Comparison of ENCODE assay signal across 1 cellular context in the genomic region with DNA sequence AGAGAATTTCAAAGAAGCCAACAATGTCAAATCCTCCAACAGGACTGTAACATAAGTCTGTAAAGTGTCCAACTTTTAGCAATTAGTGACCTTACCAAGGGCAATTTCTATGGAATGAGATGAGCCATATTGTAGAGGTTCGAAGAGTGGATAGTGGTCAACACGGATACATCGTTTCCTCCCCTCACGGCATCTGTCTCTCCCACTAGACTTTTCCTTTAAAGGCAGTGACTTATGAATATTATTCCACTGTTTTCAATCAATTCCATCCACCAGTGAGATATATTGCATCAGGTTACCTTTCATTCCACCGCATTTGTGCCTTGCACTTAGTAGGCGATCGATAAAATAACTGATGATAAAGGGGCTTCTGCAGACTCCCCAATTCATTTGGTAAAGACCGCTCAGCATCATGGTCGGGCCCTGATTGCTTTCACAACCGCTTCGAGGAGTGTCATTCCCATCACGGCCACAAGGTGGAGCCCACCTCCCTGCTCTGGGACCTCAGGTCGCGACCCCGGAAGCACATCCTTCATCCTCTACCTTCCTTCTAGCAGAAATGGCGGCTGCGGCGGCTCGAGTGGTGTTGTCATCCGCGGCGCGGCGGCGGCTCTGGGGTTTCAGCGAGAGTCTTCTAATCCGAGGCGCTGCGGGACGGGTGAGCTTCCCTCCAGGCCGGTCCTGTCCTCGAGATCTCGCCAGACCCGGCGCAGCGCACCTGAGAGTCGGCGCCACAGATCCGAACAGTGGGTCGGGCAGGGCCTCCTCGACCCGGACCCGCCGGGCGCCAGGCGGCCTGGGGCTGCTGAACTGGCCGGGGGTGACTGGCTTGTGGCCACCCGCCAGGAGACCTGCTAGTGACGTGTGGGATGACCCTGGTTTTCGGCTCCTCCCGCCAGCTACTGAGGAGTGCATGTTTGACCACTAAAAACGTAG.
TF ChIP-seq lines count a peak whose summit lies in the region.

A gene with protein sequence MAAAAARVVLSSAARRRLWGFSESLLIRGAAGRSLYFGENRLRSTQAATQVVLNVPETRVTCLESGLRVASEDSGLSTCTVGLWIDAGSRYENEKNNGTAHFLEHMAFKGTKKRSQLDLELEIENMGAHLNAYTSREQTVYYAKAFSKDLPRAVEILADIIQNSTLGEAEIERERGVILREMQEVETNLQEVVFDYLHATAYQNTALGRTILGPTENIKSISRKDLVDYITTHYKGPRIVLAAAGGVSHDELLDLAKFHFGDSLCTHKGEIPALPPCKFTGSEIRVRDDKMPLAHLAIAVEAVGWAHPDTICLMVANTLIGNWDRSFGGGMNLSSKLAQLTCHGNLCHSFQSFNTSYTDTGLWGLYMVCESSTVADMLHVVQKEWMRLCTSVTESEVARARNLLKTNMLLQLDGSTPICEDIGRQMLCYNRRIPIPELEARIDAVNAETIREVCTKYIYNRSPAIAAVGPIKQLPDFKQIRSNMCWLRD (plus strand): TSS at position 535 of the 936 bp plus-strand sequence. CDS start 25 bp downstream, at position 560.

TF ChIP-seq in K562, 482 proteins besides CTCF, POLR2A, EP300 and RAD21 (continued from another document and continues in another):
- TF ChIP-seq ZNF551 (CRISPR knock-in tag; IDR thresholded peaks at IDR 0.05) (no peak), KHSRP (IDR thresholded peaks at IDR 0.05) (no peak), ZNF830 (CRISPR knock-in tag; IDR thresholded peaks at IDR 0.05) (no peak), BRD9 (IDR thresholded peaks at IDR 0.05; ENCODE audit: low read depth, partially characterized antibody) (peak; percentile 58), SRSF3 (IDR thresholded peaks at IDR 0.05; ENCODE audit: insufficient read depth, low read length) (no peak), KAT8 (IDR thresholded peaks at IDR 0.05; ENCODE audit: low read depth) (no peak), ZNF384 (IDR thresholded peaks at IDR 0.05; ENCODE audit: low read depth, low read length) (no peak; the same call in 1 of the 2 replicates), GTF2E2 (tag; IDR thresholded peaks at IDR 0.05) (peak; percentile 89; the same call in 1 of the 2 replicates), C11orf30 (IDR thresholded peaks at IDR 0.05; ENCODE audit: low read depth) (peak; percentile 95), PHTF2 (CRISPR knock-in tag; IDR thresholded peaks at IDR 0.05) (no peak), NCOA6 (IDR thresholded peaks at IDR 0.05) (no peak), L3MBTL2 (IDR thresholded peaks at IDR 0.05) (peak; percentile 70), ZNF197 (CRISPR knock-in tag; IDR thresholded peaks at IDR 0.05; ENCODE audit: low read depth) (no peak), U2AF1 (optimal IDR thresholded peaks at IDR 0.05; ENCODE audit: low read depth, low read length) (no peak), ELF4 (CRISPR knock-in tag; IDR thresholded peaks at IDR 0.05) (peak; percentile 60; the same call in 1 of the 2 replicates), ZNF764 (CRISPR knock-in tag; IDR thresholded peaks at IDR 0.05; ENCODE audit: low read depth) (no peak), KDM2B (CRISPR knock-in tag; IDR thresholded peaks at IDR 0.05) (0 out of 2 replicates have a peak, but pooled peaks have one; percentile 8), CBX8 (IDR thresholded peaks at IDR 0.05; ENCODE audit: borderline replicate concordance, extremely low read depth, low read depth, low read length, poor library complexity, severe bottlenecking) (no peak), POU5F1 (IDR thresholded peaks at IDR 0.05; ENCODE audit: borderline replicate concordance, low read depth, low read length, partially characterized antibody) (no peak), CBX2 (IDR thresholded peaks at IDR 0.05; ENCODE audit: insufficient read depth, low read length, poor library complexity, severe bottlenecking) (no peak), STAG1 (CRISPR knock-in tag; IDR thresholded peaks at IDR 0.05; ENCODE audit: borderline replicate concordance) (peak; percentile 48; the same call in 1 of the 2 replicates), NR4A1 (CRISPR knock-in tag; IDR thresholded peaks at IDR 0.05) (0 out of 2 replicates have a peak, but pooled peaks have one; percentile 77), NR4A1 (tag; IDR thresholded peaks at IDR 0.05) (no peak), FUS (optimal IDR thresholded peaks at IDR 0.05; ENCODE audit: low read depth, low read length) (no peak), SRSF1 (IDR thresholded peaks at IDR 0.05; ENCODE audit: low read depth, low read length) (no peak), CBX1 (IDR thresholded peaks at IDR 0.05; ENCODE audit: low read depth) (peak; percentile 95), ZNF274 (IDR thresholded peaks at IDR 0.05; ENCODE audit: borderline replicate concordance, low read depth, low read length) (no peak), ZBED1 (IDR thresholded peaks at IDR 0.05) (no peak), SAFB (IDR thresholded peaks at IDR 0.05; ENCODE audit: borderline replicate concordance, low read depth, low read length) (no peak), NRF1 (conservative IDR thresholded peaks at IDR 0.05 in 1 of 2, IDR thresholded peaks at IDR 0.05 in 1 of 2) (peak; percentile 47 to 49; a peak in 3 of 4 replicates), RBM22 (IDR thresholded peaks at IDR 0.05; ENCODE audit: low read depth, low read length, poor library complexity, severe bottlenecking) (peak; percentile 61)
- TF ChIP-seq, protein P1, sequence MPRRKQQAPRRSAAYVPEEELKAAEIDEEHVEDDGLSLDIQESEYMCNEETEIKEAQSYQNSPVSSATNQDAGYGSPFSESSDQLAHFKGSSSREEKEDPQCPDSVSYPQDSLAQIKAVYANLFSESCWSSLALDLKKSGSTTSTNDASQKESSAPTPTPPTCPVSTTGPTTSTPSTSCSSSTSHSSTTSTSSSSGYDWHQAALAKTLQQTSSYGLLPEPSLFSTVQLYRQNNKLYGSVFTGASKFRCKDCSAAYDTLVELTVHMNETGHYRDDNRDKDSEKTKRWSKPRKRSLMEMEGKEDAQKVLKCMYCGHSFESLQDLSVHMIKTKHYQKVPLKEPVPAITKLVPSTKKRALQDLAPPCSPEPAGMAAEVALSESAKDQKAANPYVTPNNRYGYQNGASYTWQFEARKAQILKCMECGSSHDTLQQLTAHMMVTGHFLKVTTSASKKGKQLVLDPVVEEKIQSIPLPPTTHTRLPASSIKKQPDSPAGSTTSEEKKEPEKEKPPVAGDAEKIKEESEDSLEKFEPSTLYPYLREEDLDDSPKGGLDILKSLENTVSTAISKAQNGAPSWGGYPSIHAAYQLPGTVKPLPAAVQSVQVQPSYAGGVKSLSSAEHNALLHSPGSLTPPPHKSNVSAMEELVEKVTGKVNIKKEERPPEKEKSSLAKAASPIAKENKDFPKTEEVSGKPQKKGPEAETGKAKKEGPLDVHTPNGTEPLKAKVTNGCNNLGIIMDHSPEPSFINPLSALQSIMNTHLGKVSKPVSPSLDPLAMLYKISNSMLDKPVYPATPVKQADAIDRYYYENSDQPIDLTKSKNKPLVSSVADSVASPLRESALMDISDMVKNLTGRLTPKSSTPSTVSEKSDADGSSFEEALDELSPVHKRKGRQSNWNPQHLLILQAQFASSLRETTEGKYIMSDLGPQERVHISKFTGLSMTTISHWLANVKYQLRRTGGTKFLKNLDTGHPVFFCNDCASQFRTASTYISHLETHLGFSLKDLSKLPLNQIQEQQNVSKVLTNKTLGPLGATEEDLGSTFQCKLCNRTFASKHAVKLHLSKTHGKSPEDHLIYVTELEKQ (CRISPR knock-in tag; IDR thresholded peaks at IDR 0.05): no peak
- TF ChIP-seq, protein P2, sequence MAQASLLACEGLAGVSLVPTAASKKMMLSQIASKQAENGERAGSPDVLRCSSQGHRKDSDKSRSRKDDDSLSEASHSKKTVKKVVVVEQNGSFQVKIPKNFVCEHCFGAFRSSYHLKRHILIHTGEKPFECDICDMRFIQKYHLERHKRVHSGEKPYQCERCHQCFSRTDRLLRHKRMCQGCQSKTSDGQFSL (CRISPR knock-in tag; IDR thresholded peaks at IDR 0.05): no peak
- TF ChIP-seq, protein P2 (tag; IDR thresholded peaks at IDR 0.05): no peak
- TF ChIP-seq, protein P3, sequence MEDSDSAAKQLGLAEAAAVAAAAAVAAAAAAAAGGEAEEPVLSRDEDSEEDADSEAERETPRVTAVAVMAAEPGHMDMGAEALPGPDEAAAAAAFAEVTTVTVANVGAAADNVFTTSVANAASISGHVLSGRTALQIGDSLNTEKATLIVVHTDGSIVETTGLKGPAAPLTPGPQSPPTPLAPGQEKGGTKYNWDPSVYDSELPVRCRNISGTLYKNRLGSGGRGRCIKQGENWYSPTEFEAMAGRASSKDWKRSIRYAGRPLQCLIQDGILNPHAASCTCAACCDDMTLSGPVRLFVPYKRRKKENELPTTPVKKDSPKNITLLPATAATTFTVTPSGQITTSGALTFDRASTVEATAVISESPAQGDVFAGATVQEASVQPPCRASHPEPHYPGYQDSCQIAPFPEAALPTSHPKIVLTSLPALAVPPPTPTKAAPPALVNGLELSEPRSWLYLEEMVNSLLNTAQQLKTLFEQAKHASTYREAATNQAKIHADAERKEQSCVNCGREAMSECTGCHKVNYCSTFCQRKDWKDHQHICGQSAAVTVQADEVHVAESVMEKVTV (CRISPR knock-in tag; IDR thresholded peaks at IDR 0.05): peak; percentile 79
- TF ChIP-seq, protein P4, sequence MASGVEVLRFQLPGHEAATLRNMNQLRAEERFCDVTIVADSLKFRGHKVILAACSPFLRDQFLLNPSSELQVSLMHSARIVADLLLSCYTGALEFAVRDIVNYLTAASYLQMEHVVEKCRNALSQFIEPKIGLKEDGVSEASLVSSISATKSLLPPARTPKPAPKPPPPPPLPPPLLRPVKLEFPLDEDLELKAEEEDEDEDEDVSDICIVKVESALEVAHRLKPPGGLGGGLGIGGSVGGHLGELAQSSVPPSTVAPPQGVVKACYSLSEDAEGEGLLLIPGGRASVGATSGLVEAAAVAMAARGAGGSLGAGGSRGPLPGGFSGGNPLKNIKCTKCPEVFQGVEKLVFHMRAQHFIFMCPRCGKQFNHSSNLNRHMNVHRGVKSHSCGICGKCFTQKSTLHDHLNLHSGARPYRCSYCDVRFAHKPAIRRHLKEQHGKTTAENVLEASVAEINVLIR (CRISPR knock-in tag; IDR thresholded peaks at IDR 0.05): no peak
- TF ChIP-seq, protein P5, sequence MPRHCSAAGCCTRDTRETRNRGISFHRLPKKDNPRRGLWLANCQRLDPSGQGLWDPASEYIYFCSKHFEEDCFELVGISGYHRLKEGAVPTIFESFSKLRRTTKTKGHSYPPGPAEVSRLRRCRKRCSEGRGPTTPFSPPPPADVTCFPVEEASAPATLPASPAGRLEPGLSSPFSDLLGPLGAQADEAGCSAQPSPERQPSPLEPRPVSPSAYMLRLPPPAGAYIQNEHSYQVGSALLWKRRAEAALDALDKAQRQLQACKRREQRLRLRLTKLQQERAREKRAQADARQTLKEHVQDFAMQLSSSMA (CRISPR knock-in tag; IDR thresholded peaks at IDR 0.05): 0 out of 2 replicates have a peak, but pooled peaks have one; percentile 16
- TF ChIP-seq, protein P6, sequence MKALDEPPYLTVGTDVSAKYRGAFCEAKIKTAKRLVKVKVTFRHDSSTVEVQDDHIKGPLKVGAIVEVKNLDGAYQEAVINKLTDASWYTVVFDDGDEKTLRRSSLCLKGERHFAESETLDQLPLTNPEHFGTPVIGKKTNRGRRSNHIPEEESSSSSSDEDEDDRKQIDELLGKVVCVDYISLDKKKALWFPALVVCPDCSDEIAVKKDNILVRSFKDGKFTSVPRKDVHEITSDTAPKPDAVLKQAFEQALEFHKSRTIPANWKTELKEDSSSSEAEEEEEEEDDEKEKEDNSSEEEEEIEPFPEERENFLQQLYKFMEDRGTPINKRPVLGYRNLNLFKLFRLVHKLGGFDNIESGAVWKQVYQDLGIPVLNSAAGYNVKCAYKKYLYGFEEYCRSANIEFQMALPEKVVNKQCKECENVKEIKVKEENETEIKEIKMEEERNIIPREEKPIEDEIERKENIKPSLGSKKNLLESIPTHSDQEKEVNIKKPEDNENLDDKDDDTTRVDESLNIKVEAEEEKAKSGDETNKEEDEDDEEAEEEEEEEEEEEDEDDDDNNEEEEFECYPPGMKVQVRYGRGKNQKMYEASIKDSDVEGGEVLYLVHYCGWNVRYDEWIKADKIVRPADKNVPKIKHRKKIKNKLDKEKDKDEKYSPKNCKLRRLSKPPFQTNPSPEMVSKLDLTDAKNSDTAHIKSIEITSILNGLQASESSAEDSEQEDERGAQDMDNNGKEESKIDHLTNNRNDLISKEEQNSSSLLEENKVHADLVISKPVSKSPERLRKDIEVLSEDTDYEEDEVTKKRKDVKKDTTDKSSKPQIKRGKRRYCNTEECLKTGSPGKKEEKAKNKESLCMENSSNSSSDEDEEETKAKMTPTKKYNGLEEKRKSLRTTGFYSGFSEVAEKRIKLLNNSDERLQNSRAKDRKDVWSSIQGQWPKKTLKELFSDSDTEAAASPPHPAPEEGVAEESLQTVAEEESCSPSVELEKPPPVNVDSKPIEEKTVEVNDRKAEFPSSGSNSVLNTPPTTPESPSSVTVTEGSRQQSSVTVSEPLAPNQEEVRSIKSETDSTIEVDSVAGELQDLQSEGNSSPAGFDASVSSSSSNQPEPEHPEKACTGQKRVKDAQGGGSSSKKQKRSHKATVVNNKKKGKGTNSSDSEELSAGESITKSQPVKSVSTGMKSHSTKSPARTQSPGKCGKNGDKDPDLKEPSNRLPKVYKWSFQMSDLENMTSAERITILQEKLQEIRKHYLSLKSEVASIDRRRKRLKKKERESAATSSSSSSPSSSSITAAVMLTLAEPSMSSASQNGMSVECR (CRISPR knock-in tag; IDR thresholded peaks at IDR 0.05): peak; percentile 85; the same call in 1 of the 2 replicates
- TF ChIP-seq, protein P7, sequence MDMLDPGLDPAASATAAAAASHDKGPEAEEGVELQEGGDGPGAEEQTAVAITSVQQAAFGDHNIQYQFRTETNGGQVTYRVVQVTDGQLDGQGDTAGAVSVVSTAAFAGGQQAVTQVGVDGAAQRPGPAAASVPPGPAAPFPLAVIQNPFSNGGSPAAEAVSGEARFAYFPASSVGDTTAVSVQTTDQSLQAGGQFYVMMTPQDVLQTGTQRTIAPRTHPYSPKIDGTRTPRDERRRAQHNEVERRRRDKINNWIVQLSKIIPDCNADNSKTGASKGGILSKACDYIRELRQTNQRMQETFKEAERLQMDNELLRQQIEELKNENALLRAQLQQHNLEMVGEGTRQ (CRISPR knock-in tag; IDR thresholded peaks at IDR 0.05): no peak; the same call in 1 of the 2 replicates
- TF ChIP-seq, protein P8, sequence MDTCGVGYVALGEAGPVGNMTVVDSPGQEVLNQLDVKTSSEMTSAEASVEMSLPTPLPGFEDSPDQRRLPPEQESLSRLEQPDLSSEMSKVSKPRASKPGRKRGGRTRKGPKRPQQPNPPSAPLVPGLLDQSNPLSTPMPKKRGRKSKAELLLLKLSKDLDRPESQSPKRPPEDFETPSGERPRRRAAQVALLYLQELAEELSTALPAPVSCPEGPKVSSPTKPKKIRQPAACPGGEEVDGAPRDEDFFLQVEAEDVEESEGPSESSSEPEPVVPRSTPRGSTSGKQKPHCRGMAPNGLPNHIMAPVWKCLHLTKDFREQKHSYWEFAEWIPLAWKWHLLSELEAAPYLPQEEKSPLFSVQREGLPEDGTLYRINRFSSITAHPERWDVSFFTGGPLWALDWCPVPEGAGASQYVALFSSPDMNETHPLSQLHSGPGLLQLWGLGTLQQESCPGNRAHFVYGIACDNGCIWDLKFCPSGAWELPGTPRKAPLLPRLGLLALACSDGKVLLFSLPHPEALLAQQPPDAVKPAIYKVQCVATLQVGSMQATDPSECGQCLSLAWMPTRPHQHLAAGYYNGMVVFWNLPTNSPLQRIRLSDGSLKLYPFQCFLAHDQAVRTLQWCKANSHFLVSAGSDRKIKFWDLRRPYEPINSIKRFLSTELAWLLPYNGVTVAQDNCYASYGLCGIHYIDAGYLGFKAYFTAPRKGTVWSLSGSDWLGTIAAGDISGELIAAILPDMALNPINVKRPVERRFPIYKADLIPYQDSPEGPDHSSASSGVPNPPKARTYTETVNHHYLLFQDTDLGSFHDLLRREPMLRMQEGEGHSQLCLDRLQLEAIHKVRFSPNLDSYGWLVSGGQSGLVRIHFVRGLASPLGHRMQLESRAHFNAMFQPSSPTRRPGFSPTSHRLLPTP (IDR thresholded peaks at IDR 0.05; ENCODE audit: borderline replicate concordance, extremely low read depth, insufficient read length): no peak
